8 cellular contexts compared by ENCODE assay signal in genomic region chr11:110297082-110297725, GRCh38. TPM values are rescaled to one million over a fixed set of nuclear protein-coding genes. Genes with fewer than 3 reads are reported as not detected.
DNase-seq lines count a peak whose midpoint lies in the region; ATAC-seq and TF ChIP-seq lines count a peak whose summit lies in the region.

No MANE protein-coding gene starts in this region.

- H3K27ac Mint-ChIP-seq in CD4-positive, alpha-beta T cell: peak overlapping the region; percentile 55
- peak overlapping the region; percentile 93 to 95 (median 94) for H3K27ac Mint-ChIP-seq in nephron

- DNase-seq in CD4-positive, alpha-beta T cell: no peak
- DNase-seq in NAMALWA (ENCODE audit: low spot score): peak; percentile 8
- DNase-seq in dorsolateral prefrontal cortex: no peak
- no peak for DNase-seq in aorta
- no peak for DNase-seq in mucosa of descending colon
- no peak for DNase-seq in DMS 273 (lab: John Stamatoyannopoulos, UW; ENCODE audit: unreplicated experiment)

- H3K27ac ChIP-seq in CD4-positive, alpha-beta T cell (ENCODE audit: low read depth, low read length): no peak overlapping the region
- H3K27ac ChIP-seq in dorsolateral prefrontal cortex (peak overlapping the region in 58 of 59 donors; percentile 24 to 99 (median 96)), aorta (ENCODE audit: low read depth in 1 of 2, low read length in 2 of 2) (no peak overlapping the region)

- peak overlapping the region; percentile 34 to 96 (median 87) for H3K4me3 ChIP-seq in dorsolateral prefrontal cortex
- no peak overlapping the region for H3K4me3 ChIP-seq in aorta (ENCODE audit: low read length in 2 of 2)
- H3K4me3 ChIP-seq in mucosa of descending colon: no peak overlapping the region

- no peaks in the 10 kb centered on the region for H3K27me3 ChIP-seq in CD4-positive, alpha-beta T cell (ENCODE audit: control insufficient read depth, insufficient read depth, low read length)
- no peaks in the 10 kb centered on the region for H3K27me3 ChIP-seq in dorsolateral prefrontal cortex
- no peaks in the 10 kb centered on the region for H3K27me3 ChIP-seq in aorta (ENCODE audit: control insufficient read depth in 1 of 2, insufficient read depth in 2 of 2, low read length in 1 of 2)

- WGBS in aorta, 2 donors: 49 to 53% methylated on average over 10 of the region's 10 CpGs

- no peak for TF ChIP-seq CTCF in CD4-positive, alpha-beta T cell (IDR thresholded peaks at IDR 0.05)
- TF ChIP-seq CTCF in dorsolateral prefrontal cortex (IDR thresholded peaks at IDR 0.05 in 54 of 56, conservative IDR thresholded peaks at IDR 0.05 in 2 of 56; ENCODE audit: low read depth in 1 of 56, partially characterized antibody in 56 of 56) (no peak), nephron (IDR thresholded peaks at IDR 0.05; ENCODE audit: unreplicated experiment in 3 of 3) (no peak), mucosa of descending colon (IDR thresholded peaks at IDR 0.05) (no peak)

- H3K4me1 ChIP-seq in aorta (ENCODE audit: control insufficient read depth in 1 of 2, insufficient read depth in 2 of 2, low read length in 2 of 2) (no peaks in the 10 kb centered on the region), mucosa of descending colon (ENCODE audit: low read depth) (peaks cover 4% of the 10 kb centered on the region)

- POLR2A ChIA-PET in CD4-positive, alpha-beta T cell (lab: Charles Lee): interaction anchor here (1.3 to 2.1 kb wide), 2 partner anchors 24 to 133 kb away, joined by 3 to 9 read pairs; partner anchors contain the start of gene FDX1

- H3K36me3 ChIP-seq in aorta (ENCODE audit: control insufficient read depth in 1 of 2, insufficient read depth in 2 of 2, low read length in 1 of 2): no peaks in the 10 kb centered on the region
- no peaks in the 10 kb centered on the region for H3K36me3 ChIP-seq in mucosa of descending colon (ENCODE audit: low read depth)

- H3K4me1 Mint-ChIP-seq in CD4-positive, alpha-beta T cell (ENCODE audit: low read depth): peaks cover 35% of the 10 kb centered on the region
- peaks cover 31% of the 10 kb centered on the region for H3K4me1 Mint-ChIP-seq in nephron

- no peaks in the 10 kb centered on the region for H3K36me3 Mint-ChIP-seq in CD4-positive, alpha-beta T cell (ENCODE audit: low read depth)
- H3K36me3 Mint-ChIP-seq in nephron (ENCODE audit: low read depth): no peaks in the 10 kb centered on the region

- intact Hi-C loops in CD4-positive, alpha-beta T cell (cut with DNase I, micrococcal nuclease): loop anchor here (5.0 to 10.0 kb wide), 3 partner anchors 95 to 1468 kb away; partner anchors contain the start of gene PPP2R1B (in 1 of the 2)
- intact Hi-C loops in dorsolateral prefrontal cortex (cut with DNase I): loop anchor here (2.0 to 10.0 kb wide), 4 partner anchors 68 to 204 kb away; partner anchors contain the start of gene ZC3H12C (in 1 of the 2)
- intact Hi-C loops in aorta (cut with DNase I): loop anchor here (2.0 to 10.0 kb wide), 4 partner anchors 78 to 205 kb away; partner anchors contain the start of genes FDX1 (in 1 of the 2) and ZC3H12C (in 1 of the 2)
- intact Hi-C loops in mucosa of descending colon (cut with DNase I, micrococcal nuclease): no loop called here

- ATAC-seq in CD4-positive, alpha-beta T cell (ENCODE audit: poor library complexity): no peak
- no peak for ATAC-seq in aorta (ENCODE audit: low FRiP score)
- no peak for ATAC-seq in mucosa of descending colon
- ATAC-seq in GM21717 (IDR thresholded peaks at IDR 0.05; ENCODE audit: unreplicated experiment): no peak

- H3K9me3 Mint-ChIP-seq in CD4-positive, alpha-beta T cell: no peaks in the 10 kb centered on the region
- no peaks in the 10 kb centered on the region for H3K9me3 Mint-ChIP-seq in nephron

- no peaks in the 10 kb centered on the region for H3K27me3 Mint-ChIP-seq in CD4-positive, alpha-beta T cell
- no peaks in the 10 kb centered on the region for H3K27me3 Mint-ChIP-seq in nephron (ENCODE audit: low read depth)

- no peaks in the 10 kb centered on the region for H3K9me3 ChIP-seq in CD4-positive, alpha-beta T cell (ENCODE audit: control insufficient read depth, low read length)
- H3K9me3 ChIP-seq in aorta (ENCODE audit: control insufficient read depth, low read length) (no peaks in the 10 kb centered on the region), mucosa of descending colon (no peaks in the 10 kb centered on the region)

- CTCF ChIA-PET in CD4-positive, alpha-beta T cell (lab: Charles Lee): interaction anchor here (0.6 to 1.0 kb wide), 2 partner anchors 132 to 150 kb away, joined by 3 read pairs; partner anchors contain the start of gene FDX1

- peak overlapping the region; percentile 90 for H3K4me3 Mint-ChIP-seq in CD4-positive, alpha-beta T cell
- peak overlapping the region; percentile 82 to 89 (median 83) for H3K4me3 Mint-ChIP-seq in nephron

RNA-seq across cellular contexts. Expression of gene RDX, which starts 0.8 kb away (rescaled TPM):
- total RNA-seq in CD4-positive, alpha-beta T cell: 10 to 100 TPM; 11.4 to 14.2 TPM
- total RNA-seq in dorsolateral prefrontal cortex: 100 to 1,000 TPM in 87 of 120 experiments, 10 to 100 TPM in 33; 51.8 to 308 (median 121) TPM
- total RNA-seq in aorta: 100 to 1,000 TPM; 110 to 144 TPM
- 10 to 100 TPM; 22.6 to 32.7 TPM for polyA plus RNA-seq in aorta
- 10 to 100 TPM; 26.7 to 83.7 (median 26.8) TPM for total RNA-seq in mucosa of descending colon

Comparison
In these comparisons a context has a peak if more than half of its experiments do, and no peak if none do; other contexts are left out.
1. H3K27ac ChIP-seq: peak in dorsolateral prefrontal cortex (58 of 59); none in CD4-positive, alpha-beta T cell (single experiment) and aorta (0 of 2).
2. H3K4me3 ChIP-seq: peak in dorsolateral prefrontal cortex (59 of 59); none in aorta (0 of 2) and mucosa of descending colon (single experiment).
3. intact Hi-C loops: an anchor here in CD4-positive, alpha-beta T cell (5.0 to 10.0 kb wide), dorsolateral prefrontal cortex (2.0 to 10.0 kb wide) and aorta (2.0 to 10.0 kb wide); none called in mucosa of descending colon.